In genomic region chr11:108121274-108122155, GRCh38 we compare ENCODE assay signal across 8 cellular contexts. TPM values are rescaled to one million over a fixed set of nuclear protein-coding genes. Genes with fewer than 3 reads are reported as not detected.
DNase-seq lines count a peak whose midpoint lies in the region; ATAC-seq lines count a peak whose summit lies in the region.

Gene ACAT1 (plus strand): TSS chr11:108121567. CDS start chr11:108121607, 40 bp downstream.

- peak within 1 kb of the TSS; percentile 90 for H3K27ac Mint-ChIP-seq in activated CD4-positive, alpha-beta T cell treated with anti-CD3 and anti-CD28 coated beads, Interleukin-2, amount 10 ng/mL, durations not matched to agents 7 days and 5 days

- H3K36me3 Mint-ChIP-seq in activated CD4-positive, alpha-beta T cell treated with anti-CD3 and anti-CD28 coated beads, Interleukin-2, amount 10 ng/mL, durations not matched to agents 7 days and 5 days (ENCODE audit: low read depth) = peaks cover 27% of the 10 kb centered on the region

- no peaks in the 10 kb centered on the region for H3K27me3 Mint-ChIP-seq in activated CD4-positive, alpha-beta T cell treated with anti-CD3 and anti-CD28 coated beads, Interleukin-2, amount 10 ng/mL, durations not matched to agents 7 days and 5 days

- POLR2A ChIA-PET in activated CD4-positive, alpha-beta T cell treated with anti-CD3 and anti-CD28 coated beads, Interleukin-2, amount 10 ng/mL, durations not matched to agents 7 days and 5 days (lab: Charles Lee) = interaction anchor here (0.7 kb wide), 1 partner anchor 252 kb away, joined by 3 read pairs; no protein-coding TSS in a partner anchor

- peaks cover 49% of the 10 kb centered on the region for H3K4me1 Mint-ChIP-seq in activated CD4-positive, alpha-beta T cell treated with anti-CD3 and anti-CD28 coated beads, Interleukin-2, amount 10 ng/mL, durations not matched to agents 7 days and 5 days

- DNase-seq in C1 segment of cervical spinal cord (lab: John Stamatoyannopoulos, UW) = peak; percentile 66 to 95 (median 90)
- peak; percentile 94 for DNase-seq in NCI-H526 treated with DMSO at 0.1 percent for 48 hours (lab: John Stamatoyannopoulos, UW)
- DNase-seq in activated CD4-positive, alpha-beta T cell treated with anti-CD3 and anti-CD28 coated beads, Interleukin-2, amount 10 ng/mL, durations not matched to agents 7 days and 5 days = peak; percentile 96
- DNase-seq in cortex of kidney (lab: John Stamatoyannopoulos, UW) = peak; percentile 59
- peak; percentile 100 for DNase-seq in left lobe of liver (ENCODE audit: low spot score)
- DNase-seq in stimulated activated CD4-positive, alpha-beta T cell treated with anti-CD3 and anti-CD28 coated beads, Interleukin-2, amount 100 ng/mL, for 48 hours = peak; percentile 96 to 97

- H3K9me3 Mint-ChIP-seq in activated CD4-positive, alpha-beta T cell treated with anti-CD3 and anti-CD28 coated beads, Interleukin-2, amount 10 ng/mL, durations not matched to agents 7 days and 5 days = no peaks in the 10 kb centered on the region

- peak within 1 kb of the TSS; percentile 82 for H3K4me3 Mint-ChIP-seq in activated CD4-positive, alpha-beta T cell treated with anti-CD3 and anti-CD28 coated beads, Interleukin-2, amount 10 ng/mL, durations not matched to agents 7 days and 5 days

- peak; percentile 98 for ATAC-seq in GM19324 (IDR thresholded peaks at IDR 0.05; ENCODE audit: low FRiP score, unreplicated experiment)
- ATAC-seq in HG03469 (IDR thresholded peaks at IDR 0.05; ENCODE audit: unreplicated experiment) = peak; percentile 89
- ATAC-seq in left lobe of liver = peak; percentile 86

- CTCF ChIA-PET in activated CD4-positive, alpha-beta T cell treated with anti-CD3 and anti-CD28 coated beads, Interleukin-2, amount 10 ng/mL, durations not matched to agents 7 days and 5 days (lab: Charles Lee) = interaction anchor here (0.5 to 2.1 kb wide), 6 partner anchors 10 to 1872 kb away, joined by 3 to 7 read pairs (median 3); partner anchors contain the start of gene DDX10

RNA-seq across cellular contexts. Expression of gene ACAT1, which starts in this region (rescaled TPM):
- total RNA-seq in activated CD4-positive, alpha-beta T cell treated with anti-CD3 and anti-CD28 coated beads, Interleukin-2, amount 10 ng/mL, durations not matched to agents 7 days and 5 days = 10 to 100 TPM; 42.3 to 46.5 TPM
- total RNA-seq in left lobe of liver = 373 TPM

Comparison
In these comparisons a context has a peak if more than half of its experiments do, and no peak if none do; other contexts are left out.
1. Peak in every context shown above with its lines: DNase-seq and ATAC-seq.